In genomic region chr9:128820665-128821583, GRCh38 we compare ENCODE assay signal across 16 cellular contexts. TPM values are rescaled to one million over a fixed set of nuclear protein-coding genes. Genes with fewer than 3 reads are reported as not detected.
DNase-seq lines count a peak whose midpoint lies in the region; ATAC-seq, FAIRE-seq and TF ChIP-seq lines count a peak whose summit lies in the region.
"Had no signal": no experiment of that assay in that cellular context is flagged by ENCODE, and none has a peak within 500 bp of the region (broad histone marks: within the 10 kb centered on the region; RNA-seq: fewer than 3 reads in every experiment).

No MANE protein-coding gene starts in this region.

- H2BK5ac ChIP-seq in neuronal stem cell (ENCODE audit: low read length): no peak overlapping the region

- no peak for DNase-seq in activated naive CD4-positive, alpha-beta T cell treated with anti-CD3 and anti-CD28 coated beads, Interleukin-2, amount 10 ng/mL, durations not matched to agents 7 days and 5 days
- DNase-seq in activated naive CD4-positive, alpha-beta T cell (lab: John Stamatoyannopoulos, UW): no peak
- DNase-seq in GM12878 (ENCODE audit: low read depth, low spot score) (no peak), osteocyte (ENCODE audit: extremely low spot score, unreplicated experiment) (no peak), neuronal stem cell (ENCODE audit: low spot score) (no peak), NCI-H1105 treated with DMSO at 0.1 percent for 48 hours (lab: John Stamatoyannopoulos, UW) (no peak), pons (ENCODE audit: low spot score) (no peak)
- DNase-seq: DMS 273 treated with DMSO at 0.1 percent for 48 hours; HFFc6; NCI-H187; NCI-H446 treated with DMSO at 0.1 percent for 48 hours; SHP77; stimulated activated CD4-positive, alpha-beta T cell treated with anti-CD3 and anti-CD28 coated beads, Interleukin-12 subunit alpha, Interleukin-12 subunit beta, amount 100 ng/mL, for 4 hours; uterus had no signal

- H3K4me1 ChIP-seq in DOHH2 (ENCODE audit: control insufficient read depth, low read length) (peaks cover 21% of the 10 kb centered on the region), GM12878 (ENCODE audit: control insufficient read depth, insufficient read depth, low read length) (peaks cover 7% of the 10 kb centered on the region; the same call in 1 of the 2 replicates), neuronal stem cell (ENCODE audit: control insufficient read depth in 2 of 2, insufficient read depth in 1 of 2, low read depth in 1 of 2, low read length in 2 of 2) (peaks cover 0 to 3% of the 10 kb centered on the region in 2 donors)

- no peak; the same call in none of the 2 replicates for TF ChIP-seq POLR2A in GM12878 (IDR thresholded peaks at IDR 0.05; ENCODE audit: low read depth, low read length)

- FAIRE-seq in GM12878 (lab: Jason Lieb, UNC): no peak
- FAIRE-seq: frontal cortex had no signal

- SMC1A ChIA-PET in GM12878 (lab: Charles Lee; ENCODE audit: uncharacterized antibody, unreplicated experiment): no interaction called here

- H3K14ac ChIP-seq in neuronal stem cell (ENCODE audit: low read length): no peak overlapping the region

- CTCF ChIA-PET in activated naive CD4-positive, alpha-beta T cell treated with anti-CD3 and anti-CD28 coated beads, Interleukin-2, amount 10 ng/mL, durations not matched to agents 7 days and 5 days (lab: Charles Lee): interaction anchor here (0.6 kb wide), 1 partner anchor 17 kb away, joined by 4 read pairs; no protein-coding TSS in a partner anchor
- CTCF ChIA-PET in GM12878 (lab: Yijun Ruan, JAX): interaction anchor here (1.2 kb wide), 1 partner anchor 107 kb away, joined by 3 read pairs; no protein-coding TSS in a partner anchor

- H3K79me2 ChIP-seq in DOHH2 (ENCODE audit: control insufficient read depth, low read length) (peaks cover 19% of the 10 kb centered on the region), GM12878 (ENCODE audit: control insufficient read depth, insufficient read depth, low read length) (peaks cover 3% of the 10 kb centered on the region; the same call in 1 of the 2 replicates)

- H3K4me1 Mint-ChIP-seq in activated naive CD4-positive, alpha-beta T cell treated with anti-CD3 and anti-CD28 coated beads, Interleukin-2, amount 10 ng/mL, durations not matched to agents 7 days and 5 days: peaks cover 29% of the 10 kb centered on the region
- H3K4me1 Mint-ChIP-seq in osteocyte (ENCODE audit: unreplicated experiment): peaks cover 13% of the 10 kb centered on the region

- peak overlapping the region; percentile 42 for H3K27ac Mint-ChIP-seq in activated naive CD4-positive, alpha-beta T cell treated with anti-CD3 and anti-CD28 coated beads, Interleukin-2, amount 10 ng/mL, durations not matched to agents 7 days and 5 days
- no peak overlapping the region for H3K27ac Mint-ChIP-seq in osteocyte (ENCODE audit: unreplicated experiment)
- H3K27ac Mint-ChIP-seq: HFFc6 had no signal

- H3K4me3 Mint-ChIP-seq in activated naive CD4-positive, alpha-beta T cell treated with anti-CD3 and anti-CD28 coated beads, Interleukin-2, amount 10 ng/mL, durations not matched to agents 7 days and 5 days: peak overlapping the region; percentile 80
- peak overlapping the region; percentile 29 for H3K4me3 Mint-ChIP-seq in osteocyte (ENCODE audit: unreplicated experiment)
- H3K4me3 Mint-ChIP-seq: HFFc6 had no signal

- in situ Hi-C loops in GM12878 (cut with MboI): no loop called here

- peaks cover 17% of the 10 kb centered on the region for H3K36me3 Mint-ChIP-seq in activated naive CD4-positive, alpha-beta T cell treated with anti-CD3 and anti-CD28 coated beads, Interleukin-2, amount 10 ng/mL, durations not matched to agents 7 days and 5 days
- H3K36me3 Mint-ChIP-seq in osteocyte (ENCODE audit: unreplicated experiment): peaks cover 8% of the 10 kb centered on the region

- H4K8ac ChIP-seq in neuronal stem cell (ENCODE audit: low read depth, low read length): no peak overlapping the region

- no peak overlapping the region for H2BK12ac ChIP-seq in neuronal stem cell (ENCODE audit: low read length)

- no peaks in the 10 kb centered on the region for H4K20me1 ChIP-seq in DOHH2 (ENCODE audit: control insufficient read depth, insufficient read depth, low read depth, low read length)
- no peaks in the 10 kb centered on the region for H4K20me1 ChIP-seq in GM12878 (ENCODE audit: control insufficient read depth, insufficient read depth)

- peaks cover 1% of the 10 kb centered on the region for H3K9me3 Mint-ChIP-seq in activated naive CD4-positive, alpha-beta T cell treated with anti-CD3 and anti-CD28 coated beads, Interleukin-2, amount 10 ng/mL, durations not matched to agents 7 days and 5 days
- no peaks in the 10 kb centered on the region for H3K9me3 Mint-ChIP-seq in osteocyte (ENCODE audit: unreplicated experiment)
- H3K9me3 Mint-ChIP-seq: HFFc6 had no signal

- H3K4me2 ChIP-seq in DOHH2 (ENCODE audit: low read length): 0 out of 2 replicates have a peak overlapping the region, but pooled peaks have one; percentile 98
- H3K4me2 ChIP-seq in GM12878 (ENCODE audit: control insufficient read depth, insufficient read depth): no peak overlapping the region
- H3K4me2 ChIP-seq in neuronal stem cell (ENCODE audit: insufficient read depth, low read length, poor library complexity, severe bottlenecking): no peak overlapping the region

- RAD21 ChIA-PET in GM12878 (lab: Charles Lee; ENCODE audit: unreplicated experiment): no interaction called here

- peaks cover 2% of the 10 kb centered on the region for H3K79me1 ChIP-seq in neuronal stem cell (ENCODE audit: low read depth, low read length)

- H2AK5ac ChIP-seq in neuronal stem cell (ENCODE audit: low read depth, low read length): no peak overlapping the region

- 79% methylated on average over 22 of the region's 24 CpGs for WGBS in GM12878 (ENCODE audit: insufficient coverage, insufficient replicate concordance, low lambda C conversion rate, missing lambda C conversion rate)
- WGBS in neuronal stem cell (ENCODE audit: extremely low coverage in 2 of 2, insufficient read length in 2 of 2, insufficient replicate concordance in 1 of 2), 2 donors: no CpG with 5 or more reads among the region's 24 CpGs

- no peaks in the 10 kb centered on the region for H3K9me2 ChIP-seq in DOHH2 (replicated peaks; ENCODE audit: control insufficient read depth, low read length)

- POLR2A ChIA-PET in GM12878 (lab: Charles Lee): no interaction called here

- TF ChIP-seq CTCF in DOHH2 (IDR thresholded peaks at IDR 0.05; ENCODE audit: low read depth, low read length, poor library complexity, severe bottlenecking): no peak
- TF ChIP-seq CTCF in GM12878 (IDR thresholded peaks at IDR 0.05 in 2 of 3, conservative IDR thresholded peaks at IDR 0.05 in 1 of 3; ENCODE audit: control insufficient read depth in 2 of 3, extremely low read depth in 1 of 3, insufficient read depth in 1 of 3, low read depth in 3 of 3, low read length in 3 of 3): no peak
- TF ChIP-seq CTCF in osteocyte (IDR thresholded peaks at IDR 0.05): no peak

- no peak overlapping the region for H3K18ac ChIP-seq in neuronal stem cell (ENCODE audit: low read length)

- H3K27ac ChIP-seq in DOHH2 (ENCODE audit: low read depth, low read length) (no peak overlapping the region), GM12878 (ENCODE audit: control insufficient read depth, insufficient read depth) (no peak overlapping the region), neuronal stem cell (replicated peaks; ENCODE audit: low read length) (no peak overlapping the region)
- H3K27ac ChIP-seq: uterus had no signal

- BruUV-seq in GM12878 (replicated peaks; lab: Mats Ljungman, UMichigan): no TSS peak

- H2BK120ac ChIP-seq in neuronal stem cell (ENCODE audit: low read depth, low read length): no peak overlapping the region

- H3F3A ChIP-seq in DOHH2 (ENCODE audit: control insufficient read depth, insufficient read depth): no peaks in the 10 kb centered on the region

- H3K27me3 ChIP-seq in DOHH2 (ENCODE audit: control insufficient read depth, low read length) (no peaks in the 10 kb centered on the region), GM12878 (replicated peaks in 1 of 2; ENCODE audit: control insufficient read depth in 2 of 2, insufficient read depth in 2 of 2, low read length in 1 of 2) (no peaks in the 10 kb centered on the region), neuronal stem cell (ENCODE audit: control insufficient read depth in 3 of 3, insufficient read depth in 3 of 3, low read depth in 1 of 3, low read length in 3 of 3) (peaks cover 0 to 5% (median 0%) of the 10 kb centered on the region in 3 experiments)
- H3K27me3 ChIP-seq: uterus had no signal

- no peak overlapping the region for H2BK15ac ChIP-seq in neuronal stem cell (ENCODE audit: low read length)

- H3K9me3 ChIP-seq in DOHH2 (ENCODE audit: control insufficient read depth, insufficient read depth, low read length) (no peaks in the 10 kb centered on the region), GM12878 (replicated peaks; ENCODE audit: control insufficient read depth, insufficient read depth, low read length) (no peaks in the 10 kb centered on the region), neuronal stem cell (replicated peaks in 1 of 2; ENCODE audit: control insufficient read depth in 2 of 2, insufficient read depth in 1 of 2, low read depth in 1 of 2, low read length in 2 of 2) (no peaks in the 10 kb centered on the region)
- H3K9me3 ChIP-seq: uterus had no signal

- TF ChIP-seq EP300 in GM12878 (IDR thresholded peaks at IDR 0.05; ENCODE audit: borderline replicate concordance in 1 of 2, control insufficient read depth in 1 of 2, low read depth in 2 of 2, low read length in 2 of 2): no peak

- no peak overlapping the region for H3K4me3 ChIP-seq in DOHH2 (ENCODE audit: low read length)
- H3K4me3 ChIP-seq in GM12878: no peak overlapping the region
- no peak overlapping the region for H3K4me3 ChIP-seq in neuronal stem cell (ENCODE audit: low read length in 2 of 2)
- H3K4me3 ChIP-seq: uterus had no signal

- no peak overlapping the region for H3K4ac ChIP-seq in neuronal stem cell (ENCODE audit: low read length)

- ATAC-seq in GM12878: no peak

- H4K91ac ChIP-seq in neuronal stem cell (ENCODE audit: low read depth, low read length, poor library complexity): no peak overlapping the region

- intact Hi-C loops in GM12878 (cut with micrococcal nuclease; ENCODE audit: unreplicated experiment): no loop called here

- H3K36me3 ChIP-seq in DOHH2 (ENCODE audit: control insufficient read depth, low read length) (peaks cover 65% of the 10 kb centered on the region), GM12878 (ENCODE audit: control insufficient read depth in 2 of 2, insufficient read depth in 2 of 2, low read length in 1 of 2) (peaks cover 15 to 20% of the 10 kb centered on the region in 2 experiments; a peak in 3 of 4 replicates), neuronal stem cell (replicated peaks in 1 of 2; ENCODE audit: control insufficient read depth in 2 of 2, insufficient read depth in 2 of 2, low read length in 2 of 2) (peaks cover 41 to 63% of the 10 kb centered on the region in 2 donors)
- H3K36me3 ChIP-seq: uterus had no signal

- peaks cover 7% of the 10 kb centered on the region for H3K27me3 Mint-ChIP-seq in activated naive CD4-positive, alpha-beta T cell treated with anti-CD3 and anti-CD28 coated beads, Interleukin-2, amount 10 ng/mL, durations not matched to agents 7 days and 5 days
- H3K27me3 Mint-ChIP-seq in osteocyte (ENCODE audit: unreplicated experiment): no peaks in the 10 kb centered on the region

- H2AFZ ChIP-seq in GM12878 (ENCODE audit: control insufficient read depth, low read depth, low read length): no peak overlapping the region
- H2AFZ ChIP-seq in neuronal stem cell (ENCODE audit: low read length): no peak overlapping the region

- H3K9ac ChIP-seq in GM12878 (ENCODE audit: control insufficient read depth, insufficient read depth, low read length) (no peak overlapping the region), neuronal stem cell (ENCODE audit: low read depth, low read length, poor library complexity) (no peak overlapping the region)

- TF ChIP-seq RAD21 in GM12878 (IDR thresholded peaks at IDR 0.05; ENCODE audit: insufficient read depth, low read depth, low read length): no peak

- no peak overlapping the region for H3K23ac ChIP-seq in neuronal stem cell (ENCODE audit: low read depth, low read length, poor library complexity)

RNA-seq across cellular contexts. Expression of gene ENDOG, which starts 2.6 kb away (rescaled TPM):
- 4.7 and 5.3 TPM in 2 replicates for total RNA-seq in GM12878 (2013; cell fraction: nucleolus; rRNA removed)
- total RNA-seq in GM12878 (2014; rRNA removed) (22.1 and 29.2 TPM in 2 replicates), GM12878 (2014; rRNA removed; fragmentation: Illumina TruSeq; extraction: Trizol) (4.8 and 5.8 TPM in 2 replicates), GM12878 (2021) (28.1 and 28.2 TPM in 2 replicates), osteocyte (24.4 and 29.3 TPM in 2 replicates)
- 3.2 TPM for polyA plus RNA-seq in GM12878 (2011; ENCODE audit: low read depth)
- polyA plus RNA-seq in GM12878 (2011; rRNA removed) (6.6 and 12.2 TPM in 2 replicates), GM12878 (2014; fragmentation: Illumina TruSeq; extraction: Trizol) (1.0 and 3.2 TPM in 2 replicates), GM12878 (2014; fragmentation: Nextera tagmentation; extraction: Ambion mirVana) (1 to 10 TPM in 1 of 2 experiments, under 1 TPM in 1; 0.84 to 1.8 TPM), GM12878 (2014; rRNA removed) (24.9 and 31.4 TPM in 2 replicates), GM12878 (2016; fragmentation: Nextera tagmentation; extraction: Ambion mirVana) (10 to 100 TPM in 1 of 2 experiments, under 1 TPM in 1; 0.92 to 19.3 TPM)
- polyA plus RNA-seq in GM12878 (2011; cell fraction: cytosol; rRNA removed): 18.4 and 36.3 TPM in 2 replicates
- 22.1 and 25.7 TPM in 2 replicates for polyA plus RNA-seq in GM12878 (2011; cell fraction: nucleus; rRNA removed)
- 7.6 and 8.4 TPM in 2 replicates for polyA plus RNA-seq in GM12878 (2012)
- polyA minus RNA-seq in GM12878 (2011; rRNA and poly(A)+ RNA removed): 7.0 and 8.1 TPM in 2 replicates
- 5.8 and 8.3 TPM in 2 replicates for polyA minus RNA-seq in GM12878 (2011; cell fraction: cytosol; rRNA and poly(A)+ RNA removed)
- 4.4 and 7.0 TPM in 2 replicates for polyA minus RNA-seq in GM12878 (2011; cell fraction: nucleus; rRNA and poly(A)+ RNA removed)
- 9.8 TPM for polyA plus RNA-seq in neuronal stem cell (2013, experiment 1 of 2)
- 9.3 TPM for polyA plus RNA-seq in neuronal stem cell (2013, experiment 2 of 2)

RNA-seq across cellular contexts. Expression of gene SPOUT1, which starts 8.7 kb away (rescaled TPM):
- total RNA-seq in GM12878 (2013; cell fraction: nucleolus; rRNA removed): 33.4 and 38.6 TPM in 2 replicates
- total RNA-seq in GM12878 (2014; rRNA removed): 40.5 and 49.2 TPM in 2 replicates
- total RNA-seq in GM12878 (2014; rRNA removed; fragmentation: Illumina TruSeq; extraction: Trizol): 14.3 and 17.3 TPM in 2 replicates
- 75.0 and 77.8 TPM in 2 replicates for total RNA-seq in GM12878 (2021)
- 17.2 TPM for polyA plus RNA-seq in GM12878 (2011; ENCODE audit: low read depth)
- polyA plus RNA-seq in GM12878 (2011; rRNA removed): 21.7 and 48.0 TPM in 2 replicates
- 57.9 and 63.5 TPM in 2 replicates for polyA plus RNA-seq in GM12878 (2011; cell fraction: cytosol; rRNA removed)
- 156 and 204 TPM in 2 replicates for polyA plus RNA-seq in GM12878 (2011; cell fraction: nucleus; rRNA removed)
- 30.1 and 30.2 TPM in 2 replicates for polyA plus RNA-seq in GM12878 (2012)
- polyA plus RNA-seq in GM12878 (2014; fragmentation: Illumina TruSeq; extraction: Trizol): 5.0 and 22.6 TPM in 2 replicates
- 10 to 100 TPM in 1 of 2 experiments, 1 to 10 TPM in 1; 5.7 to 16.4 TPM for polyA plus RNA-seq in GM12878 (2014; fragmentation: Nextera tagmentation; extraction: Ambion mirVana)
- 40.7 and 49.1 TPM in 2 replicates for polyA plus RNA-seq in GM12878 (2014; rRNA removed)
- polyA plus RNA-seq in GM12878 (2016; fragmentation: Nextera tagmentation; extraction: Ambion mirVana): 10 to 100 TPM; 85.2 to 95.0 TPM
- polyA minus RNA-seq in GM12878 (2011; rRNA and poly(A)+ RNA removed): 26.3 and 30.0 TPM in 2 replicates
- 16.0 and 22.5 TPM in 2 replicates for polyA minus RNA-seq in GM12878 (2011; cell fraction: cytosol; rRNA and poly(A)+ RNA removed)
- 16.1 and 25.9 TPM in 2 replicates for polyA minus RNA-seq in GM12878 (2011; cell fraction: nucleus; rRNA and poly(A)+ RNA removed)
- 34.8 and 36.7 TPM in 2 replicates for total RNA-seq in osteocyte
- polyA plus RNA-seq in neuronal stem cell (2013, experiment 1 of 2): 14.3 TPM
- polyA plus RNA-seq in neuronal stem cell (2013, experiment 2 of 2): 13.9 TPM

RNA-seq across cellular contexts. Expression of gene TBC1D13, which starts 33.9 kb away (rescaled TPM):
- 12.2 and 12.5 TPM in 2 replicates for total RNA-seq in GM12878 (2013; cell fraction: nucleolus; rRNA removed)
- total RNA-seq in GM12878 (2014; rRNA removed) (9.2 and 10.8 TPM in 2 replicates), GM12878 (2014; rRNA removed; fragmentation: Illumina TruSeq; extraction: Trizol) (6.3 and 7.1 TPM in 2 replicates), GM12878 (2021) (18.7 and 20.5 TPM in 2 replicates), osteocyte (32.8 and 33.3 TPM in 2 replicates)
- 28.7 TPM for polyA plus RNA-seq in GM12878 (2011; ENCODE audit: low read depth)
- polyA plus RNA-seq in GM12878 (2011; rRNA removed) (9.5 and 21.2 TPM in 2 replicates), GM12878 (2014; fragmentation: Illumina TruSeq; extraction: Trizol) (16.3 and 22.1 TPM in 2 replicates), GM12878 (2014; fragmentation: Nextera tagmentation; extraction: Ambion mirVana) (1 to 10 TPM; 3.0 to 3.1 TPM), GM12878 (2014; rRNA removed) (16.7 and 19.1 TPM in 2 replicates), GM12878 (2016; fragmentation: Nextera tagmentation; extraction: Ambion mirVana) (10 to 100 TPM; 22.2 to 23.1 TPM)
- polyA plus RNA-seq in GM12878 (2011; cell fraction: cytosol; rRNA removed): 20.5 and 22.0 TPM in 2 replicates
- polyA plus RNA-seq in GM12878 (2011; cell fraction: nucleus; rRNA removed): 25.1 and 27.1 TPM in 2 replicates
- 11.4 and 15.1 TPM in 2 replicates for polyA plus RNA-seq in GM12878 (2012)
- 12.2 and 15.4 TPM in 2 replicates for polyA minus RNA-seq in GM12878 (2011; rRNA and poly(A)+ RNA removed)
- 5.1 and 6.0 TPM in 2 replicates for polyA minus RNA-seq in GM12878 (2011; cell fraction: cytosol; rRNA and poly(A)+ RNA removed)
- polyA minus RNA-seq in GM12878 (2011; cell fraction: nucleus; rRNA and poly(A)+ RNA removed): 6.4 and 12.7 TPM in 2 replicates
- polyA plus RNA-seq in neuronal stem cell (2013, experiment 1 of 2): 14.4 TPM
- 14.4 TPM for polyA plus RNA-seq in neuronal stem cell (2013, experiment 2 of 2)

RNA-seq across cellular contexts. Expression of gene ZER1, which starts 49.2 kb away (rescaled TPM):
- total RNA-seq in GM12878 (2013; cell fraction: nucleolus; rRNA removed): 15.8 and 23.2 TPM in 2 replicates
- total RNA-seq in GM12878 (2014; rRNA removed) (8.9 and 11.2 TPM in 2 replicates), GM12878 (2014; rRNA removed; fragmentation: Illumina TruSeq; extraction: Trizol) (3.6 and 3.8 TPM in 2 replicates), GM12878 (2021) (14.0 and 14.7 TPM in 2 replicates), osteocyte (61.2 and 61.9 TPM in 2 replicates)
- polyA plus RNA-seq in GM12878 (2011; ENCODE audit: low read depth): 5.7 TPM
- polyA plus RNA-seq in GM12878 (2011; rRNA removed) (6.7 and 16.9 TPM in 2 replicates), GM12878 (2014; fragmentation: Illumina TruSeq; extraction: Trizol) (2.2 and 5.8 TPM in 2 replicates), GM12878 (2014; fragmentation: Nextera tagmentation; extraction: Ambion mirVana) (under 1 TPM; 0.32 to 0.47 TPM), GM12878 (2014; rRNA removed) (14.5 and 14.7 TPM in 2 replicates), GM12878 (2016; fragmentation: Nextera tagmentation; extraction: Ambion mirVana) (1 to 10 TPM; 7.4 to 8.4 TPM)
- 23.0 and 24.0 TPM in 2 replicates for polyA plus RNA-seq in GM12878 (2011; cell fraction: cytosol; rRNA removed)
- 40.8 and 44.1 TPM in 2 replicates for polyA plus RNA-seq in GM12878 (2011; cell fraction: nucleus; rRNA removed)
- 12.3 and 13.8 TPM in 2 replicates for polyA plus RNA-seq in GM12878 (2012)
- 11.0 and 19.2 TPM in 2 replicates for polyA minus RNA-seq in GM12878 (2011; rRNA and poly(A)+ RNA removed)
- 8.7 and 10.1 TPM in 2 replicates for polyA minus RNA-seq in GM12878 (2011; cell fraction: cytosol; rRNA and poly(A)+ RNA removed)
- polyA minus RNA-seq in GM12878 (2011; cell fraction: nucleus; rRNA and poly(A)+ RNA removed): 7.0 and 11.6 TPM in 2 replicates
- polyA plus RNA-seq in neuronal stem cell (2013, experiment 1 of 2): 19.6 TPM
- 19.4 TPM for polyA plus RNA-seq in neuronal stem cell (2013, experiment 2 of 2)
